ENCODE assay signal across 10 cellular contexts in genomic region chr7:2417178-2417577, GRCh38. TPM values are rescaled to one million over a fixed set of nuclear protein-coding genes. Genes with fewer than 3 reads are reported as not detected.
"Had no signal": no experiment of that assay in that cellular context is flagged by ENCODE, and none has a peak within 500 bp of the region (broad histone marks: within the 10 kb centered on the region; RNA-seq: fewer than 3 reads in every experiment).

No MANE protein-coding gene starts in this region.

RNA-seq across cellular contexts. Expression of gene GRIFIN, which starts 59.0 kb away (rescaled TPM):
- total RNA-seq: HepG2, HT-29, IMR-90, LHCN-M2, NCI-H460, PC-9, Peyer's patch, Right ventricle myocardium inferior, RPMI7951, SJSA1 had no signal
